Comparison of ENCODE assay signal across 13 cellular contexts in genomic region chr2:224892574-224893204, GRCh38.
DNase-seq lines count a peak whose midpoint lies in the region; ATAC-seq and TF ChIP-seq lines count a peak whose summit lies in the region.
"Had no signal": no experiment of that assay in that cellular context is flagged by ENCODE, and none has a peak within 500 bp of the region (broad histone marks: within the 10 kb centered on the region; RNA-seq: fewer than 3 reads in every experiment).

No MANE protein-coding gene starts in this region.

- H3K4me1 Mint-ChIP-seq in CD4-positive, CD25-positive, alpha-beta regulatory T cell = peaks cover 30 to 51% (median 45%) of the 10 kb centered on the region in 4 donors
- H3K4me1 Mint-ChIP-seq in activated T-helper 17 cell treated with anti-CD3 and anti-CD28 coated beads, Interleukin-2, amount 50 U/mL, for 72 hours = peaks cover 41% of the 10 kb centered on the region
- peaks cover 33 to 39% of the 10 kb centered on the region in 2 donors for H3K4me1 Mint-ChIP-seq in natural killer cell
- H3K4me1 Mint-ChIP-seq: neural crest cell had no signal

- no peaks in the 10 kb centered on the region for H3K9me3 ChIP-seq in CD4-positive, CD25-positive, alpha-beta regulatory T cell (ENCODE audit: control insufficient read depth in 2 of 2, low read length in 2 of 2)
- H3K9me3 ChIP-seq in Karpas-422 (ENCODE audit: low read length) = no peaks in the 10 kb centered on the region
- H3K9me3 ChIP-seq: SJCRH30 had no signal

- H4K20me1 ChIP-seq in Karpas-422 (ENCODE audit: insufficient read depth, low read depth, low read length) = no peaks in the 10 kb centered on the region

- no peak overlapping the region for H2AFZ ChIP-seq in Karpas-422 (ENCODE audit: low read length)

- intact Hi-C loops in natural killer cell (cut with micrococcal nuclease) = no loop called here

- H3K27me3 Mint-ChIP-seq in CD4-positive, CD25-positive, alpha-beta regulatory T cell = no peaks in the 10 kb centered on the region
- H3K27me3 Mint-ChIP-seq in activated T-helper 17 cell treated with anti-CD3 and anti-CD28 coated beads, Interleukin-2, amount 50 U/mL, for 72 hours = no peaks in the 10 kb centered on the region
- H3K27me3 Mint-ChIP-seq in natural killer cell (ENCODE audit: low read depth in 2 of 2) = no peaks in the 10 kb centered on the region
- H3K27me3 Mint-ChIP-seq: IgD-negative memory B cell had no signal

- H3K4me1 ChIP-seq in CD4-positive, CD25-positive, alpha-beta regulatory T cell (ENCODE audit: control insufficient read depth, insufficient read depth, low read length, poor library complexity, severe bottlenecking) = peaks cover 12% of the 10 kb centered on the region
- H3K4me1 ChIP-seq in Karpas-422 (ENCODE audit: low read length) = peaks cover 9% of the 10 kb centered on the region
- H3K4me1 ChIP-seq: SJCRH30 had no signal

- no peak for DNase-seq in CD4-positive, CD25-positive, alpha-beta regulatory T cell
- DNase-seq in Karpas-422 (peak; percentile 25), natural killer cell (no peak), hepatic stellate cell (ENCODE audit: low spot score) (no peak), mesenteric fat pad (ENCODE audit: low spot score) (no peak), NCI-H1694 (lab: John Stamatoyannopoulos, UW) (no peak)
- no peak for DNase-seq in activated CD8-positive, alpha-beta memory T cell treated with anti-CD3 and anti-CD28 coated beads for 24 hours
- DNase-seq: activated T-cell treated with anti-CD3 and anti-CD28 coated beads, Interleukin-2, amount 50 U/mL, for 48 hours; left cardiac atrium; SJCRH30 had no signal

- peak in 1 of 2 donors; percentile 20 for ATAC-seq in CD4-positive, CD25-positive, alpha-beta regulatory T cell (ENCODE audit: low read depth in 2 of 2)
- no peak for ATAC-seq in activated T-helper 17 cell treated with anti-CD3 and anti-CD28 coated beads, Interleukin-2, amount 50 U/mL, for 72 hours (replicated peaks)
- no peak for ATAC-seq in natural killer cell

- peak overlapping the region in 1 of 4 donors; percentile 8 for H3K4me3 Mint-ChIP-seq in CD4-positive, CD25-positive, alpha-beta regulatory T cell
- no peak overlapping the region for H3K4me3 Mint-ChIP-seq in activated T-helper 17 cell treated with anti-CD3 and anti-CD28 coated beads, Interleukin-2, amount 50 U/mL, for 72 hours
- no peak overlapping the region for H3K4me3 Mint-ChIP-seq in natural killer cell
- H3K4me3 Mint-ChIP-seq: neural crest cell had no signal

- no peaks in the 10 kb centered on the region for H3K79me2 ChIP-seq in Karpas-422 (ENCODE audit: low read length)

- H3K27ac Mint-ChIP-seq in CD4-positive, CD25-positive, alpha-beta regulatory T cell = peak overlapping the region; percentile 28 to 52 (median 43)
- peak overlapping the region; percentile 63 for H3K27ac Mint-ChIP-seq in activated T-helper 17 cell treated with anti-CD3 and anti-CD28 coated beads, Interleukin-2, amount 50 U/mL, for 72 hours
- H3K27ac Mint-ChIP-seq in natural killer cell = peak overlapping the region; percentile 85 to 87

- H3K9me3 Mint-ChIP-seq in CD4-positive, CD25-positive, alpha-beta regulatory T cell = peaks cover 0 to 1% (median 0%) of the 10 kb centered on the region in 7 donors
- H3K9me3 Mint-ChIP-seq in activated T-helper 17 cell treated with anti-CD3 and anti-CD28 coated beads, Interleukin-2, amount 50 U/mL, for 72 hours = no peaks in the 10 kb centered on the region
- no peaks in the 10 kb centered on the region for H3K9me3 Mint-ChIP-seq in natural killer cell
- H3K9me3 Mint-ChIP-seq: IgD-negative memory B cell had no signal

- no peak overlapping the region for H3K4me2 ChIP-seq in Karpas-422 (ENCODE audit: low read depth, low read length, poor library complexity, severe bottlenecking)

- peaks cover 52% of the 10 kb centered on the region for H3K36me3 Mint-ChIP-seq in CD4-positive, CD25-positive, alpha-beta regulatory T cell
- peaks cover 100% of the 10 kb centered on the region for H3K36me3 Mint-ChIP-seq in activated T-helper 17 cell treated with anti-CD3 and anti-CD28 coated beads, Interleukin-2, amount 50 U/mL, for 72 hours (ENCODE audit: low read depth)
- H3K36me3 Mint-ChIP-seq in natural killer cell = no peaks in the 10 kb centered on the region

- H3K27ac ChIP-seq in CD4-positive, CD25-positive, alpha-beta regulatory T cell (ENCODE audit: insufficient read depth, low read length, poor library complexity, severe bottlenecking) = no peak overlapping the region
- no peak overlapping the region for H3K27ac ChIP-seq in Karpas-422 (ENCODE audit: low read length)
- H3K27ac ChIP-seq: SJCRH30 had no signal

- no peaks in the 10 kb centered on the region for H3K9me2 ChIP-seq in Karpas-422 (replicated peaks; ENCODE audit: insufficient read depth, low read length)

- no peaks in the 10 kb centered on the region for H3K27me3 ChIP-seq in CD4-positive, CD25-positive, alpha-beta regulatory T cell (ENCODE audit: control insufficient read depth, insufficient read depth, low read length)
- H3K27me3 ChIP-seq in Karpas-422 (ENCODE audit: low read length) = no peaks in the 10 kb centered on the region
- H3K27me3 ChIP-seq: SJCRH30 had no signal

- H3K4me3 ChIP-seq in CD4-positive, CD25-positive, alpha-beta regulatory T cell (ENCODE audit: low read depth, low read length) = no peak overlapping the region
- no peak overlapping the region for H3K4me3 ChIP-seq in Karpas-422 (ENCODE audit: low read length)
- H3K4me3 ChIP-seq: SJCRH30 had no signal

- no peak for TF ChIP-seq CTCF in natural killer cell (IDR thresholded peaks at IDR 0.05)

- no peak overlapping the region for H3K9ac ChIP-seq in Karpas-422 (ENCODE audit: low read length)

- H3K36me3 ChIP-seq in CD4-positive, CD25-positive, alpha-beta regulatory T cell (ENCODE audit: control insufficient read depth, insufficient read depth, low read length) = peaks cover 70% of the 10 kb centered on the region
- H3K36me3 ChIP-seq in Karpas-422 (ENCODE audit: insufficient read depth, low read length) = no peaks in the 10 kb centered on the region
- H3K36me3 ChIP-seq: SJCRH30 had no signal
